ENCODE assay signal across 1 cellular context in the genomic region with DNA sequence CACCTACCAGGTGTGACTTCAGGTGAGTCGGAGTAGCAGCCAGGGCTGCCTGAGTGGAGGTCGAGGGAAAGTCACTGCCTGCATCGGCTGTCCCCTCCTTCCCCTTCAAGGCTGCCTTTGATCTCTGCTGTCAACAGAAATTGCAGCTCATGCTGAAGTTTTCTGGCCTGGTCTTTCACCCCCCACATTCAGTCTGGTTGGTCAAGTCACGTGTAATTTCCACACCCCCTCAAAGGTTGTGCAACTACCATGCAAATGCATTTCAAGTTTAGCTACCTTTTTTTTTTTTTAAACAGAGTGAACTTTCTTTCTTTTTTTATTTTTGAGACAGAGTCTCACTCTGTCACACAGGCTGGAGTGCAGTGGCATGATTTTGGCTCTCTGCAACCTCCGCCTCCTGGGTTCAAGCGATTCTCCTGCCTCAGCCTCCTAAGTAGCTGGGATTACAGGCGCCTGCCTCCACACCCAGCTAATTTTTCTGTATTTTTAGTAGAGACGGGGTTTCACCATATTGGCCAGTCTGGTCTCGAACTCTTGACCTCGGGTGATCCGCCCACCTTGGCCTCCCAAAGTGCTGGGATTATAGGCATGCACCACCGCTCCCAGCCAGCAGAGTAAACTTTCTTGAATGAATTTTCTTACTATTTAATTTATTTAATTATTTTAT.
TF ChIP-seq lines count a peak whose summit lies in the region.
"Not testable (repeated sequence)": the region's sequence is repeated elsewhere in the genome, so short reads cannot be mapped to it uniquely, and the experiment has no call there.

No MANE protein-coding gene starts in this region.

TF ChIP-seq in HepG2, 621 proteins besides CTCF, POLR2A, EP300 and RAD21 (continued from another document and continues in another):
- TF ChIP-seq HNF1A (IDR thresholded peaks at IDR 0.05; ENCODE audit: low read depth) = peak; percentile 36; the same call in 1 of the 2 replicates
- TF ChIP-seq HNF1A (CRISPR knock-in tag; IDR thresholded peaks at IDR 0.05; ENCODE audit: borderline replicate concordance) = not testable (repeated sequence)
- TF ChIP-seq MEF2D (CRISPR knock-in tag; IDR thresholded peaks at IDR 0.05) = peak; percentile 58; the same call in 1 of the 2 replicates
- peak; percentile 37; the same call in 1 of the 2 replicates for TF ChIP-seq ZNF563 (CRISPR knock-in tag; IDR thresholded peaks at IDR 0.05)
- TF ChIP-seq ZNF362 (CRISPR knock-in tag; IDR thresholded peaks at IDR 0.05; ENCODE audit: borderline replicate concordance) = peak; percentile 88
- 0 out of 2 replicates have a peak, but pooled peaks have one; percentile 32 for TF ChIP-seq ZNF547 (CRISPR knock-in tag; IDR thresholded peaks at IDR 0.05)
- TF ChIP-seq ELF3 (CRISPR knock-in tag; IDR thresholded peaks at IDR 0.05) = peak; percentile 52
- TF ChIP-seq ZNF281 (CRISPR knock-in tag; IDR thresholded peaks at IDR 0.05; ENCODE audit: borderline replicate concordance) = peak; percentile 88; the same call in 1 of the 2 replicates
- TF ChIP-seq PPARG (CRISPR knock-in tag; conservative IDR thresholded peaks at IDR 0.05) = peak; percentile 79
- TF ChIP-seq ZNF501 (CRISPR knock-in tag; IDR thresholded peaks at IDR 0.05) = peak; percentile 30; the same call in 1 of the 2 replicates
- TF ChIP-seq ZMYM4 (CRISPR knock-in tag; IDR thresholded peaks at IDR 0.05) = peak; percentile 13; the same call in 1 of the 2 replicates
- TF ChIP-seq ZNF619 (CRISPR knock-in tag; IDR thresholded peaks at IDR 0.05) = 0 out of 2 replicates have a peak, but pooled peaks have one; percentile 46
- TF ChIP-seq FOXJ3 (CRISPR knock-in tag; IDR thresholded peaks at IDR 0.05; ENCODE audit: borderline replicate concordance) = peak; percentile 31; the same call in 1 of the 2 replicates
- TF ChIP-seq NFKBIZ (CRISPR knock-in tag; IDR thresholded peaks at IDR 0.05) = peak; percentile 94
- 0 out of 2 replicates have a peak, but pooled peaks have one; percentile 47 for TF ChIP-seq NFIC (IDR thresholded peaks at IDR 0.05; ENCODE audit: low read length)
- 0 out of 2 replicates have a peak, but pooled peaks have one; percentile 31 for TF ChIP-seq ZNF441 (CRISPR knock-in tag; IDR thresholded peaks at IDR 0.05; ENCODE audit: borderline replicate concordance)
- TF ChIP-seq MXI1 (IDR thresholded peaks at IDR 0.05; ENCODE audit: borderline replicate concordance, low read depth, low read length) = peak; percentile 62; the same call in 1 of the 3 replicates
- TF ChIP-seq, protein P1, sequence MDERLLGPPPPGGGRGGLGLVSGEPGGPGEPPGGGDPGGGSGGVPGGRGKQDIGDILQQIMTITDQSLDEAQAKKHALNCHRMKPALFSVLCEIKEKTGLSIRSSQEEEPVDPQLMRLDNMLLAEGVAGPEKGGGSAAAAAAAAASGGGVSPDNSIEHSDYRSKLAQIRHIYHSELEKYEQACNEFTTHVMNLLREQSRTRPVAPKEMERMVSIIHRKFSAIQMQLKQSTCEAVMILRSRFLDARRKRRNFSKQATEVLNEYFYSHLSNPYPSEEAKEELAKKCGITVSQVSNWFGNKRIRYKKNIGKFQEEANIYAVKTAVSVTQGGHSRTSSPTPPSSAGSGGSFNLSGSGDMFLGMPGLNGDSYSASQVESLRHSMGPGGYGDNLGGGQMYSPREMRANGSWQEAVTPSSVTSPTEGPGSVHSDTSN (CRISPR knock-in tag; IDR thresholded peaks at IDR 0.05) = 0 out of 2 replicates have a peak, but pooled peaks have one; percentile 41
- 0 out of 2 replicates have a peak, but pooled peaks have one; percentile 30 for TF ChIP-seq ZNF512B (CRISPR knock-in tag; IDR thresholded peaks at IDR 0.05; ENCODE audit: borderline replicate concordance)
- peak; percentile 69 for TF ChIP-seq TEAD3 (CRISPR knock-in tag; optimal IDR thresholded peaks at IDR 0.05; ENCODE audit: borderline replicate concordance)
- peak; percentile 9; the same call in 1 of the 2 replicates for TF ChIP-seq FOSL1 (CRISPR knock-in tag; IDR thresholded peaks at IDR 0.05; ENCODE audit: borderline replicate concordance)
- peak; percentile 46; the same call in 1 of the 2 replicates for TF ChIP-seq ZFY (CRISPR knock-in tag; IDR thresholded peaks at IDR 0.05)
- peak; percentile 59; the same call in 1 of the 2 replicates for TF ChIP-seq HNF1B (CRISPR knock-in tag; IDR thresholded peaks at IDR 0.05)
- 0 out of 2 replicates have a peak, but pooled peaks have one; percentile 34 for TF ChIP-seq DPF2 (CRISPR knock-in tag; IDR thresholded peaks at IDR 0.05; ENCODE audit: borderline replicate concordance, low read depth)
- TF ChIP-seq TFE3 (CRISPR knock-in tag; IDR thresholded peaks at IDR 0.05) = peak; percentile 92
- TF ChIP-seq YEATS2 (CRISPR knock-in tag; IDR thresholded peaks at IDR 0.05; ENCODE audit: borderline replicate concordance) = 0 out of 2 replicates have a peak, but pooled peaks have one; percentile 30
- TF ChIP-seq GATA4 (IDR thresholded peaks at IDR 0.05; ENCODE audit: borderline replicate concordance, low read depth) = peak; percentile 46; the same call in 1 of the 2 replicates
- TF ChIP-seq ZMYM3 (CRISPR knock-in tag; IDR thresholded peaks at IDR 0.05) = peak; percentile 86
- peak; percentile 64; the same call in 1 of the 2 replicates for TF ChIP-seq ZBTB20 (CRISPR knock-in tag; IDR thresholded peaks at IDR 0.05; ENCODE audit: borderline replicate concordance, low read depth)
- peak; percentile 32; the same call in 1 of the 2 replicates for TF ChIP-seq TRIM24 (CRISPR knock-in tag; IDR thresholded peaks at IDR 0.05)
- TF ChIP-seq IRF9 (CRISPR knock-in tag; IDR thresholded peaks at IDR 0.05; ENCODE audit: borderline replicate concordance) = peak; percentile 25
- TF ChIP-seq CEBPB (IDR thresholded peaks at IDR 0.05; ENCODE audit: borderline replicate concordance, low read depth, low read length) = peak; percentile 98
